In the genomic region with DNA sequence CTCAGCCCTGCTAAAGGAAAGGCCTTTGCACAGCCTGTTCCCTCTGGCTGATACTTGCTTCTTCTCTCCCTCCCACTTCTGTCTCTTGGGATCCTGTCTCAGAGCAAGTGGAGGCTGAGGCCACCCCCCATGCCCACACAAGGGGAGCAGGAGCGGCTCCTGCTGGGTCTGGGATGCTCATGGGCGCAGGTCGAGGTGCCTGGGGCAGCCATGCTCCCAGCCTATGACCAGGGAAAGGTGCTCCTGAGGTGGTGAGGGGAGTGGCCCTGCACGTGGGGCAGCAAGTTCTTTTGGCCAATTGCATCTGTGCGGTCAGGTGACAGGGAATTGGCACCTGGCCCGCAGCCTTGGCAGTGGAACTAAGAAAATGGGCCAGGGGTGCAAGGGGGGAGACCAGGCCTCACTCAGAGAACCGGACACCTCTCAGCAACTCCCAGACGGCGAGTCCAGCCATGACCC, we compare ENCODE assay signal across 1 cellular context.
TF ChIP-seq lines count a peak whose summit lies in the region.

No MANE protein-coding gene starts in this region.

TF ChIP-seq in HEK293, 187 proteins besides CTCF, POLR2A, EP300 and RAD21 (continued from another document):
- TF ChIP-seq ZNF626 (tag by site-specific recombination; IDR thresholded peaks at IDR 0.05) (no peak), ZBTB7A (tag by site-specific recombination; IDR thresholded peaks at IDR 0.05; ENCODE audit: low read depth) (0 out of 2 replicates have a peak, but pooled peaks have one; percentile 29), KLF7 (tag by site-specific recombination; IDR thresholded peaks at IDR 0.05; ENCODE audit: borderline replicate concordance) (no peak), ZNF629 (tag by site-specific recombination; IDR thresholded peaks at IDR 0.05) (no peak), ZNF155 (tag by site-specific recombination; IDR thresholded peaks at IDR 0.05) (no peak), ZFP3 (tag by site-specific recombination; IDR thresholded peaks at IDR 0.05; ENCODE audit: low read depth) (no peak), ZXDB (tag by site-specific recombination; IDR thresholded peaks at IDR 0.05) (no peak), ZNF23 (tag by site-specific recombination; IDR thresholded peaks at IDR 0.05; ENCODE audit: borderline replicate concordance) (no peak), ZNF521 (tag by site-specific recombination; IDR thresholded peaks at IDR 0.05) (no peak), ZNF560 (tag by site-specific recombination; IDR thresholded peaks at IDR 0.05; ENCODE audit: borderline replicate concordance) (no peak), EGR2 (tag by site-specific recombination; IDR thresholded peaks at IDR 0.05; ENCODE audit: low read depth) (peak; percentile 26; the same call in 1 of the 2 replicates), ZNF514 (tag by site-specific recombination; IDR thresholded peaks at IDR 0.05) (no peak), ZEB2 (tag by site-specific recombination; IDR thresholded peaks at IDR 0.05) (no peak), TRIM28 (IDR thresholded peaks at IDR 0.05; ENCODE audit: borderline replicate concordance, low read length) (no peak), ZNF221 (tag by site-specific recombination; IDR thresholded peaks at IDR 0.05; ENCODE audit: borderline replicate concordance) (no peak), ZBTB17 (tag by site-specific recombination; IDR thresholded peaks at IDR 0.05) (peak; percentile 70)
- TF ChIP-seq, protein P1, sequence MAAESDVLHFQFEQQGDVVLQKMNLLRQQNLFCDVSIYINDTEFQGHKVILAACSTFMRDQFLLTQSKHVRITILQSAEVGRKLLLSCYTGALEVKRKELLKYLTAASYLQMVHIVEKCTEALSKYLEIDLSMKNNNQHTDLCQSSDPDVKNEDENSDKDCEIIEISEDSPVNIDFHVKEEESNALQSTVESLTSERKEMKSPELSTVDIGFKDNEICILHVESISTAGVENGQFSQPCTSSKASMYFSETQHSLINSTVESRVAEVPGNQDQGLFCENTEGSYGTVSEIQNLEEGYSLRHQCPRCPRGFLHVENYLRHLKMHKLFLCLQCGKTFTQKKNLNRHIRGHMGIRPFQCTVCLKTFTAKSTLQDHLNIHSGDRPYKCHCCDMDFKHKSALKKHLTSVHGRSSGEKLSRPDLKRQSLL (tag by site-specific recombination; IDR thresholded peaks at IDR 0.05), result no peak
